ENCODE assay signal across 8 cellular contexts in the genomic region with DNA sequence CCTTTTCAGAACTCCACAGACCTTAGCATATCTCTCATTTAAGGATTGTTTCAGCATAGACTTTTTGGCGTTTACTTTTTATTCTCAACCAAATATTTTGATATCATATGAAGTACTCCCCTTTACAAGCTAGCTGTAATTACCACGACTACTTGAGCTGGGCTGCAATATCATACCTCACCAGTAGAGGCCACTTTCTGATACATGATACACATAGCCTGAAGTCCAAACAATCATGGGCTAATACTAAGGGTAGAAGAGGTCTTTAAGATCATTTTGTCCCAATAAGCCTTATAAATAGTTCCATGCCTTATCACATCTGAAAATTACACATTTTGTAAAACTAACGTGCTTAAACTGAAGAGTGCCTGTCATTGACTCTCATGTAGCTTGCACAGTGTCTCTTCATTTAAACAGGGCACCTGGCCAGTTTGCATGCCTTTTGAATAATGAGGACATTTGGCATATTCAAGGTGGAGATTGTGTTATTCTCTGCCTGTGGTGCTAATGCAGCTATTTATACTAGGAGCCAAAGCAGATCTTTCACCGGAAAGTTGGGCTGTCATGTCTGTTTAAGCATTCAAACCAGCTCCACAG.
DNase-seq lines count a peak whose midpoint lies in the region; ATAC-seq and TF ChIP-seq lines count a peak whose summit lies in the region.
"Had no signal": no experiment of that assay in that cellular context is flagged by ENCODE, and none has a peak within 500 bp of the region (broad histone marks: within the 10 kb centered on the region; RNA-seq: fewer than 3 reads in every experiment).

No MANE protein-coding gene starts in this region.

- no peak overlapping the region for H2AFZ ChIP-seq in neural progenitor cell (replicated peaks)

- no peaks in the 10 kb centered on the region for H3K36me3 Mint-ChIP-seq in neural progenitor cell
- H3K36me3 Mint-ChIP-seq: activated CD8-positive, alpha-beta memory T cell treated with anti-CD3 and anti-CD28 coated beads, Interleukin-2, amount 10 ng/mL, durations not matched to agents 7 days and 5 days had no signal

- peaks cover 4% of the 10 kb centered on the region for H3K4me1 Mint-ChIP-seq in neural progenitor cell
- H3K4me1 Mint-ChIP-seq: activated CD8-positive, alpha-beta memory T cell treated with anti-CD3 and anti-CD28 coated beads, Interleukin-2, amount 10 ng/mL, durations not matched to agents 7 days and 5 days had no signal

- no peak overlapping the region for H3K4me3 ChIP-seq in cardiac fibroblast (replicated peaks in 1 of 2; ENCODE audit: low read depth in 2 of 2, low read length in 2 of 2)
- H3K4me3 ChIP-seq in neural progenitor cell = no peak overlapping the region

- peaks cover 8% of the 10 kb centered on the region for H3K9me3 ChIP-seq in neural progenitor cell (ENCODE audit: low read depth)

- no peak overlapping the region for H3K4me2 ChIP-seq in neural progenitor cell

- peaks cover 9% of the 10 kb centered on the region for H3K27me3 Mint-ChIP-seq in neural progenitor cell (ENCODE audit: insufficient read depth, low read depth)

- H3K4me1 ChIP-seq in neural progenitor cell = peaks cover 12% of the 10 kb centered on the region

- TF ChIP-seq CTCF in GM10266 (IDR thresholded peaks at IDR 0.05; ENCODE audit: control insufficient read depth, insufficient read depth, low read depth, missing control alignments) = peak; percentile 29
- TF ChIP-seq CTCF in cardiac fibroblast (IDR thresholded peaks at IDR 0.05; ENCODE audit: low read depth, low read length) = peak; percentile 71
- TF ChIP-seq CTCF in neural progenitor cell (IDR thresholded peaks at IDR 0.05) = peak; percentile 54

- no peak overlapping the region for H3K9ac ChIP-seq in neural progenitor cell

- H3F3A ChIP-seq in neural progenitor cell (ENCODE audit: low read depth) = no peaks in the 10 kb centered on the region

- H3K36me3 ChIP-seq in neural progenitor cell = no peaks in the 10 kb centered on the region

- H3K79me2 ChIP-seq in neural progenitor cell (ENCODE audit: low read depth) = no peaks in the 10 kb centered on the region

- H3K27ac Mint-ChIP-seq in neural progenitor cell = no peak overlapping the region
- H3K27ac Mint-ChIP-seq: activated CD8-positive, alpha-beta memory T cell treated with anti-CD3 and anti-CD28 coated beads, Interleukin-2, amount 10 ng/mL, durations not matched to agents 7 days and 5 days had no signal

- no peaks in the 10 kb centered on the region for H4K20me1 ChIP-seq in neural progenitor cell (ENCODE audit: low read depth)

- DNase-seq in GM10266 (ENCODE audit: extremely low spot score) (no peak), M059J (ENCODE audit: low read depth) (peak; percentile 7), cardiac fibroblast (ENCODE audit: low read depth in 2 of 2) (peak; percentile 52 to 72), neural progenitor cell (ENCODE audit: low spot score) (no peak), hippocampal formation (lab: John Stamatoyannopoulos, UW) (no peak)
- DNase-seq: activated CD8-positive, alpha-beta memory T cell treated with anti-CD3 and anti-CD28 coated beads, Interleukin-2, amount 10 ng/mL, durations not matched to agents 7 days and 5 days had no signal

- no peaks in the 10 kb centered on the region for H3K27me3 ChIP-seq in neural progenitor cell

- H3K4me3 Mint-ChIP-seq in neural progenitor cell = no peak overlapping the region
- H3K4me3 Mint-ChIP-seq: activated CD8-positive, alpha-beta memory T cell treated with anti-CD3 and anti-CD28 coated beads, Interleukin-2, amount 10 ng/mL, durations not matched to agents 7 days and 5 days had no signal

- no peak overlapping the region for H3K27ac ChIP-seq in neural progenitor cell

- ATAC-seq in GM19455 (IDR thresholded peaks at IDR 0.05; ENCODE audit: unreplicated experiment) (no peak), GM21825 (IDR thresholded peaks at IDR 0.05; ENCODE audit: unreplicated experiment) (no peak)
- ATAC-seq: activated CD8-positive, alpha-beta memory T cell treated with anti-CD3 and anti-CD28 coated beads, Interleukin-2, amount 10 ng/mL, durations not matched to agents 7 days and 5 days had no signal

- peaks cover 43% of the 10 kb centered on the region for H3K9me3 Mint-ChIP-seq in neural progenitor cell

Comparison
In these comparisons a context has a peak if more than half of its experiments do, and no peak if none do; other contexts are left out.
1. DNase-seq: peak in M059J (single experiment) and cardiac fibroblast (2 of 2); none in GM10266 (single experiment), neural progenitor cell (single experiment) and hippocampal formation (0 of 2).
2. Peak in every context shown above with its lines, with median percentiles within 50 percentile points of each other: CTCF ChIP-seq.